2 cellular contexts compared by ENCODE assay signal in genomic region chr16:65781855-65782254, GRCh38.
TF ChIP-seq lines count a peak whose summit lies in the region.

No MANE protein-coding gene starts in this region.

TF ChIP-seq in IMR-90, 13 proteins besides CTCF, POLR2A, EP300 and RAD21:
- TF ChIP-seq FOS (IDR thresholded peaks at IDR 0.05; ENCODE audit: low read depth, low read length) (no peak), MAZ (IDR thresholded peaks at IDR 0.05; ENCODE audit: borderline replicate concordance, low read depth, low read length) (no peak), RCOR1 (IDR thresholded peaks at IDR 0.05; ENCODE audit: insufficient replicate concordance, low read length) (no peak), RFX5 (IDR thresholded peaks at IDR 0.05; ENCODE audit: low read depth, low read length) (no peak), CHD1 (IDR thresholded peaks at IDR 0.05; ENCODE audit: low read depth, low read length) (no peak), BHLHE40 (IDR thresholded peaks at IDR 0.05; ENCODE audit: low read depth, low read length) (no peak), SMC3 (IDR thresholded peaks at IDR 0.05; ENCODE audit: low read depth, low read length) (no peak), NFE2L2 (IDR thresholded peaks at IDR 0.05; ENCODE audit: low read depth, low read length) (no peak), CEBPB (IDR thresholded peaks at IDR 0.05; ENCODE audit: low read depth, low read length) (no peak), ELK1 (IDR thresholded peaks at IDR 0.05; ENCODE audit: borderline replicate concordance, low read depth, low read length) (no peak), MXI1 (IDR thresholded peaks at IDR 0.05; ENCODE audit: borderline replicate concordance, low read depth, low read length) (no peak), MAFK (IDR thresholded peaks at IDR 0.05; ENCODE audit: low read depth, low read length) (no peak)
- TF ChIP-seq, protein P1, sequence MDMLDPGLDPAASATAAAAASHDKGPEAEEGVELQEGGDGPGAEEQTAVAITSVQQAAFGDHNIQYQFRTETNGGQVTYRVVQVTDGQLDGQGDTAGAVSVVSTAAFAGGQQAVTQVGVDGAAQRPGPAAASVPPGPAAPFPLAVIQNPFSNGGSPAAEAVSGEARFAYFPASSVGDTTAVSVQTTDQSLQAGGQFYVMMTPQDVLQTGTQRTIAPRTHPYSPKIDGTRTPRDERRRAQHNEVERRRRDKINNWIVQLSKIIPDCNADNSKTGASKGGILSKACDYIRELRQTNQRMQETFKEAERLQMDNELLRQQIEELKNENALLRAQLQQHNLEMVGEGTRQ (IDR thresholded peaks at IDR 0.05; ENCODE audit: low read depth, low read length): no peak

TF ChIP-seq in endothelial cell of umbilical vein, 7 proteins besides CTCF, POLR2A, EP300 and RAD21:
- TF ChIP-seq GATA2 (IDR thresholded peaks at IDR 0.05; ENCODE audit: insufficient read depth, insufficient read length, low read depth, low read length) (no peak), JUN (IDR thresholded peaks at IDR 0.05; ENCODE audit: borderline replicate concordance, insufficient read depth, insufficient read length, low read depth) (no peak), POLR2AphosphoS5 (IDR thresholded peaks at IDR 0.05; ENCODE audit: insufficient read depth, low read depth, low read length) (no peak), MYC (IDR thresholded peaks at IDR 0.05; ENCODE audit: low read depth, low read length) (no peak), FOS (IDR thresholded peaks at IDR 0.05; ENCODE audit: borderline replicate concordance, insufficient read depth, low read length) (no peak), EZH2 (IDR thresholded peaks at IDR 0.05; ENCODE audit: borderline replicate concordance, low read depth, low read length, severe bottlenecking) (no peak), MAX (IDR thresholded peaks at IDR 0.05; ENCODE audit: insufficient read depth, insufficient read length) (no peak)
